8 cellular contexts compared by ENCODE assay signal in genomic region chr2:9630001-9630749, GRCh38. TPM values are rescaled to one million over a fixed set of nuclear protein-coding genes. Genes with fewer than 3 reads are reported as not detected.
DNase-seq lines count a peak whose midpoint lies in the region; ATAC-seq, FAIRE-seq and TF ChIP-seq lines count a peak whose summit lies in the region.

No MANE protein-coding gene starts in this region.

- no peak for TF ChIP-seq RAD21 in HepG2 (CRISPR knock-in tag; IDR thresholded peaks at IDR 0.05)

- H3K4me1 ChIP-seq in HepG2 (ENCODE audit: insufficient read depth, low read length): peaks cover 65% of the 10 kb centered on the region

- no peak for TF ChIP-seq CTCF in HepG2 (CRISPR knock-in tag; IDR thresholded peaks at IDR 0.05)

- CTCF ChIA-PET in HepG2 (lab: Yijun Ruan, JAX; ENCODE audit: low intra/inter-chr PET ratio, low total read pairs): no interaction called here

- intact Hi-C loops in activated CD4-positive, alpha-beta T cell treated with anti-CD3 and anti-CD28 coated beads, Interleukin-2, amount 10 ng/mL, durations not matched to agents 24 days and 14 days (cut with micrococcal nuclease): loop anchor here (1.0 to 5.0 kb wide), 4 partner anchors 22 to 207 kb away; partner anchors contain the start of genes CPSF3, IAH1 and ITGB1BP1
- intact Hi-C loops in HepG2 (cut with micrococcal nuclease; ENCODE audit: unreplicated experiment): loop anchor here (2.0 kb wide), 1 partner anchor 75 kb away; the partner anchor contains the start of gene ADAM17

- peaks cover 0 to 25% of the 10 kb centered on the region in 2 experiments; a peak in 3 of 5 replicates for H3K27me3 ChIP-seq in HepG2 (ENCODE audit: control insufficient read depth in 1 of 2, insufficient read depth in 2 of 2, low read length in 2 of 2)

- ATAC-seq in GM18909 (IDR thresholded peaks at IDR 0.05; ENCODE audit: poor library complexity, unreplicated experiment): peak; percentile 44
- ATAC-seq in HG03139 (IDR thresholded peaks at IDR 0.05; ENCODE audit: unreplicated experiment): peak; percentile 41
- peak; percentile 65 for ATAC-seq in HepG2

- H4K20me1 ChIP-seq in HepG2 (ENCODE audit: insufficient read depth, low read length): peaks cover 46% of the 10 kb centered on the region

- H3K4me1 Mint-ChIP-seq in activated CD4-positive, alpha-beta T cell treated with anti-CD3 and anti-CD28 coated beads, Interleukin-2, amount 10 ng/mL, durations not matched to agents 24 days and 14 days: peaks cover 49% of the 10 kb centered on the region

- H3K4me2 ChIP-seq in HepG2 (ENCODE audit: low read depth, low read length): peak overlapping the region; percentile 80

- H2AFZ ChIP-seq in HepG2 (ENCODE audit: low read length): no peak overlapping the region

- H3K9me3 Mint-ChIP-seq in activated CD4-positive, alpha-beta T cell treated with anti-CD3 and anti-CD28 coated beads, Interleukin-2, amount 10 ng/mL, durations not matched to agents 24 days and 14 days: no peaks in the 10 kb centered on the region

- H3K36me3 Mint-ChIP-seq in activated CD4-positive, alpha-beta T cell treated with anti-CD3 and anti-CD28 coated beads, Interleukin-2, amount 10 ng/mL, durations not matched to agents 24 days and 14 days (ENCODE audit: low read depth): peaks cover 50% of the 10 kb centered on the region

- WGBS in HepG2 (ENCODE audit: low lambda C conversion rate): under 1% methylated on average over 49 of the region's 75 CpGs

- TF ChIP-seq POLR2A in HepG2 (IDR thresholded peaks at IDR 0.05; ENCODE audit: insufficient read depth in 1 of 2, low read depth in 2 of 2, low read length in 2 of 2): peak; percentile 18 to 67

- POLR2A ChIA-PET in HepG2 (lab: Yijun Ruan, JAX): interaction anchor here (0.7 to 3.2 kb wide), 28 partner anchors 10 to 1503 kb away, joined by 3 to 70 read pairs (median 4); partner anchors contain the start of genes ADAM17, CPSF3, ITGB1BP1 and TAF1B

- no peak for TF ChIP-seq EP300 in HepG2 (IDR thresholded peaks at IDR 0.05; ENCODE audit: low read depth in 2 of 2, low read length in 2 of 2)
- TF ChIP-seq EP300 in HepG2 (CRISPR knock-in tag; IDR thresholded peaks at IDR 0.05; ENCODE audit: borderline replicate concordance): no peak

- H3K9ac ChIP-seq in HepG2 (ENCODE audit: insufficient read depth, low read depth, low read length): peak overlapping the region; percentile 93

- H3K79me2 ChIP-seq in HepG2 (ENCODE audit: insufficient read depth, low read length): peaks cover 51% of the 10 kb centered on the region

- H3K27ac Mint-ChIP-seq in activated CD4-positive, alpha-beta T cell treated with anti-CD3 and anti-CD28 coated beads, Interleukin-2, amount 10 ng/mL, durations not matched to agents 24 days and 14 days: peak overlapping the region; percentile 90

- DNase-seq in ACHN (peak; percentile 79), NCI-H460 (ENCODE audit: extremely low read depth, low read depth) (peak; percentile 64), HepG2 (ENCODE audit: low spot score) (peak; percentile 73)
- DNase-seq in activated CD4-positive, alpha-beta T cell treated with anti-CD3 and anti-CD28 coated beads, Interleukin-2, amount 10 ng/mL, durations not matched to agents 24 days and 14 days: peak; percentile 94
- DNase-seq in stimulated activated CD4-positive, alpha-beta T cell treated with anti-CD3 and anti-CD28 coated beads, Interleukin-4, amount 100 ng/mL, for 1 hour: peak; percentile 81

- in situ Hi-C loops in ACHN (cut with HindIII; ENCODE audit: low pct_ligation_motif_present, low pct_unique_long_range_greater_than_20kb, low sequenced_read_pairs): no loop called here
- in situ Hi-C loops in HepG2 (cut with HindIII; ENCODE audit: extremely low pct_ligation_motif_present, low pct_unique_long_range_greater_than_20kb): no loop called here

- H3K36me3 ChIP-seq in HepG2 (replicated peaks in 1 of 2; ENCODE audit: control insufficient read depth in 1 of 2, insufficient read depth in 2 of 2, low read length in 2 of 2): peaks cover 1 to 20% of the 10 kb centered on the region in 2 experiments; a peak in 3 of 5 replicates

- peak overlapping the region; percentile 92 for H3K27ac ChIP-seq in cingulate gyrus (ENCODE audit: low read depth, low read length)
- peak overlapping the region; percentile 93 for H3K27ac ChIP-seq in HepG2 (ENCODE audit: extremely low read length, insufficient read depth, low read length)

- H3K9me3 ChIP-seq in HepG2 (ENCODE audit: low read length): no peaks in the 10 kb centered on the region

- peaks cover 13% of the 10 kb centered on the region for H3K27me3 Mint-ChIP-seq in activated CD4-positive, alpha-beta T cell treated with anti-CD3 and anti-CD28 coated beads, Interleukin-2, amount 10 ng/mL, durations not matched to agents 24 days and 14 days

- BruUV-seq in HepG2 (replicated peaks; lab: Mats Ljungman, UMichigan): no TSS peak

- no peak for FAIRE-seq in HepG2 (lab: Jason Lieb, UNC)

- peak overlapping the region; percentile 96 for H3K4me3 Mint-ChIP-seq in activated CD4-positive, alpha-beta T cell treated with anti-CD3 and anti-CD28 coated beads, Interleukin-2, amount 10 ng/mL, durations not matched to agents 24 days and 14 days

- H3K4me3 ChIP-seq in HepG2 (replicated peaks in 1 of 3; ENCODE audit: insufficient read depth in 1 of 3, low read depth in 2 of 3, low read length in 3 of 3): peak overlapping the region; percentile 85 to 100 (median 97)

TF ChIP-seq in HepG2, 621 proteins besides CTCF, POLR2A, EP300 and RAD21 (continues in another document):
- TF ChIP-seq PBX3 (CRISPR knock-in tag; IDR thresholded peaks at IDR 0.05; ENCODE audit: borderline replicate concordance) (no peak), TCF7 (IDR thresholded peaks at IDR 0.05; ENCODE audit: low read depth) (no peak), ZBTB37 (CRISPR knock-in tag; IDR thresholded peaks at IDR 0.05) (no peak), HMGA1 (CRISPR knock-in tag; conservative IDR thresholded peaks at IDR 0.05) (no peak), ETV5 (CRISPR knock-in tag; IDR thresholded peaks at IDR 0.05; ENCODE audit: borderline replicate concordance) (peak; percentile 11; the same call in 1 of the 2 replicates), NPAS2 (CRISPR knock-in tag; IDR thresholded peaks at IDR 0.05; ENCODE audit: borderline replicate concordance) (no peak), ZNF776 (CRISPR knock-in tag; IDR thresholded peaks at IDR 0.05) (no peak), PHF8 (CRISPR knock-in tag; IDR thresholded peaks at IDR 0.05) (peak; percentile 71), HNRNPLL (IDR thresholded peaks at IDR 0.05; ENCODE audit: low read depth, low read length, poor library complexity, severe bottlenecking) (no peak), DRAP1 (CRISPR knock-in tag; IDR thresholded peaks at IDR 0.05) (no peak)

RNA-seq across cellular contexts. Expression of gene YWHAQ, which starts 0.6 kb away (rescaled TPM):
- total RNA-seq in NCI-H460 (2014; rRNA removed; shearing (Covaris generic)): 434 and 443 TPM in 2 replicates
- 181 and 258 TPM in 2 replicates for polyA plus RNA-seq in NCI-H460 (2014; cell fraction: nucleus; rRNA removed)
- 321 and 335 TPM in 2 replicates for total RNA-seq in activated CD4-positive, alpha-beta T cell treated with anti-CD3 and anti-CD28 coated beads, Interleukin-2, amount 10 ng/mL, durations not matched to agents 24 days and 14 days
- total RNA-seq in HepG2 (2016; rRNA removed; fragmentation: Illumina TruSeq; extraction: Trizol): 304 and 420 TPM in 2 replicates
- total RNA-seq in HepG2 (2016; cell fraction: cytosol; rRNA removed; fragmentation: Illumina TruSeq; extraction: Trizol; ENCODE audit: low read depth): 64.2 and 66.4 TPM in 2 replicates
- total RNA-seq in HepG2 (2016; cell fraction: insoluble cytoplasmic fraction; rRNA removed; fragmentation: Illumina TruSeq; extraction: Trizol): 302 and 406 TPM in 2 replicates
- total RNA-seq in HepG2 (2016; cell fraction: membrane; rRNA removed; fragmentation: Illumina TruSeq; extraction: Trizol): 208 and 219 TPM in 2 replicates
- 152 and 166 TPM in 2 replicates for total RNA-seq in HepG2 (2016; cell fraction: nucleus; rRNA removed; fragmentation: Illumina TruSeq; extraction: Trizol)
- 117 and 160 TPM in 2 replicates for polyA plus RNA-seq in HepG2 (2011; rRNA removed)
- 91.4 and 117 TPM in 2 replicates for polyA plus RNA-seq in HepG2 (2011; cell fraction: cytosol; rRNA removed)
- polyA plus RNA-seq in HepG2 (2011; cell fraction: nucleus; rRNA removed): 36.4 and 39.0 TPM in 2 replicates
- 175 and 244 TPM in 2 replicates for polyA plus RNA-seq in HepG2 (2012)
- polyA plus RNA-seq in HepG2 (2016; cell fraction: cytosol; fragmentation: Illumina TruSeq; extraction: Trizol; ENCODE audit: low read depth): 94.8 and 102 TPM in 2 replicates
- polyA plus RNA-seq in HepG2 (2016; cell fraction: insoluble cytoplasmic fraction; fragmentation: Illumina TruSeq; extraction: Trizol; ENCODE audit: low read depth): 521 and 530 TPM in 2 replicates
- 200 and 214 TPM in 2 replicates for polyA plus RNA-seq in HepG2 (2016; cell fraction: membrane; fragmentation: Illumina TruSeq; extraction: Trizol; ENCODE audit: low read depth)
- 187 and 192 TPM in 2 replicates for polyA plus RNA-seq in HepG2 (2016; cell fraction: nucleus; fragmentation: Illumina TruSeq; extraction: Trizol; ENCODE audit: insufficient read depth, low read depth)
- 120 and 167 TPM in 2 replicates for polyA minus RNA-seq in HepG2 (2011; rRNA and poly(A)+ RNA removed; ENCODE audit: low replicate concordance)
- polyA minus RNA-seq in HepG2 (2011; cell fraction: cytosol; rRNA and poly(A)+ RNA removed): 164 and 178 TPM in 2 replicates
- polyA minus RNA-seq in HepG2 (2011; cell fraction: nucleus; rRNA and poly(A)+ RNA removed): 73.9 and 82.2 TPM in 2 replicates

Comparison
In these comparisons a context has a peak if more than half of its experiments do, and no peak if none do; other contexts are left out.
1. Peak in every context shown above with its lines: DNase-seq, ATAC-seq, H3K4me3 ChIP-seq and H3K27ac ChIP-seq.